In the genomic region with DNA sequence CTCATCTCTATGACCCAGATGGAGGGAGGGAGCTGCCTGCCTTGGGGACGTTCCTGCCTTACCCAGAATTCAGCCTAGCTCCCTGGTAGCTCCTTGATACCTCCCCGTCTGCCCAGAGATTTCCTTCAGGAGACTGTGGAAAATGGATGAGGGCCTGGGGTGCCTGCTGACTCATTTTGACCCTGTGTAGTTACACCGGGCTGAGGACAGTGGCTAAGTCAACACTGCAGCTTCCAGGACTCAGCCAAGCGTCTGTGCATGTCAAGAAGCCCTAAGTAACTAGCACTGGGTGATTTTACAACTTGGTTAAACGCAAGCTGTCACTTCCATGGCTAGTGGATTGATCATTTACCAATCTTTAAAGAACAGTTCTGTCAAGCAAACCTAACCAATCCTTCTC, we compare ENCODE assay signal across 22 cellular contexts. TPM values are rescaled to one million over a fixed set of nuclear protein-coding genes. Genes with fewer than 3 reads are reported as not detected.
DNase-seq lines count a peak whose midpoint lies in the region; ATAC-seq and TF ChIP-seq lines count a peak whose summit lies in the region.
"Had no signal": no experiment of that assay in that cellular context is flagged by ENCODE, and none has a peak within 500 bp of the region (broad histone marks: within the 10 kb centered on the region; RNA-seq: fewer than 3 reads in every experiment).

No MANE protein-coding gene starts in this region.

- 67 to 89% (median 81%) methylated on average over 4 to 5 of the region's 5 CpGs for WGBS in spleen, 5 donors

- TF ChIP-seq CTCF in chondrocyte (IDR thresholded peaks at IDR 0.05) (no peak), left lung (IDR thresholded peaks at IDR 0.05) (no peak), gastrocnemius medialis (IDR thresholded peaks at IDR 0.05 in 4 of 5, conservative IDR thresholded peaks at IDR 0.05 in 1 of 5) (no peak), spleen (IDR thresholded peaks at IDR 0.05 in 8 of 11, conservative IDR thresholded peaks at IDR 0.05 in 3 of 11) (no peak)

- H3K4me1 Mint-ChIP-seq in chondrocyte (ENCODE audit: low read depth) = peaks cover 59% of the 10 kb centered on the region

- H3K27ac ChIP-seq in left lung = peak overlapping the region; percentile 16 to 68
- peak overlapping the region; percentile 32 to 64 (median 36) for H3K27ac ChIP-seq in gastrocnemius medialis
- peak overlapping the region in 1 of 8 donors; percentile 26 for H3K27ac ChIP-seq in spleen
- H3K27ac ChIP-seq: foreskin keratinocyte, KMS-11, ovary, transverse colon had no signal

- H3K36me3 Mint-ChIP-seq in chondrocyte (ENCODE audit: low read depth) = no peaks in the 10 kb centered on the region
- H3K36me3 Mint-ChIP-seq: CD8-positive, alpha-beta T cell; naive thymus-derived CD8-positive, alpha-beta T cell had no signal

- H3K4me3 Mint-ChIP-seq in chondrocyte (ENCODE audit: unreplicated experiment) = no peak overlapping the region
- H3K4me3 Mint-ChIP-seq: activated CD4-positive, alpha-beta memory T cell treated with anti-CD3 and anti-CD28 coated beads, Interleukin-2, amount 10 ng/mL, durations not matched to agents 7 days and 5 days; activated naive CD8-positive, alpha-beta T cell treated with anti-CD3 and anti-CD28 coated beads, Interleukin-2, amount 10 ng/mL, durations not matched to agents 7 days and 5 days; CD8-positive, alpha-beta T cell; naive thymus-derived CD8-positive, alpha-beta T cell had no signal

- ATAC-seq in left lung (no peak), gastrocnemius medialis (no peak), GM21360 (IDR thresholded peaks at IDR 0.05; ENCODE audit: unreplicated experiment) (no peak)
- ATAC-seq: CD8-positive, alpha-beta T cell; foreskin keratinocyte; naive thymus-derived CD8-positive, alpha-beta T cell had no signal

- in situ Hi-C loops in gastrocnemius medialis (cut with MboI; ENCODE audit: low sequenced_read_pairs in 4 of 4) = no loop called here

- DNase-seq in HuH-7 (ENCODE audit: low spot score) (peak; percentile 26), chondrocyte (ENCODE audit: low spot score) (no peak), left lung (no peak), gastrocnemius medialis (no peak), activated gamma-delta T cell treated with Interleukin-2 at 50 U/mL for 16 hours (no peak), spleen (no peak)
- no peak for DNase-seq in stimulated activated CD4-positive, alpha-beta T cell treated with anti-CD3 and anti-CD28 coated beads, Interleukin-2, amount 100 ng/mL, for 24 hours
- DNase-seq: activated CD4-positive, alpha-beta memory T cell treated with anti-CD3 and anti-CD28 coated beads, Interleukin-2, amount 10 ng/mL, durations not matched to agents 7 days and 5 days; activated CD4-positive, CD25-positive, alpha-beta regulatory T cell; activated naive CD8-positive, alpha-beta T cell treated with anti-CD3 and anti-CD28 coated beads, Interleukin-2, amount 10 ng/mL, durations not matched to agents 7 days and 5 days; CD8-positive, alpha-beta T cell; effector CD4-positive, alpha-beta T cell; foreskin keratinocyte; naive thymus-derived CD8-positive, alpha-beta T cell; NCI-H1436 treated with DMSO at 0.1 percent for 48 hours; ovary; sigmoid colon; stomach; T-helper 9 cell; transverse colon had no signal

- intact Hi-C loops in left lung (cut with DNase I) (loop anchor here in 1 of 2 donors (10.0 kb wide), 1 partner anchor 189 kb away; no protein-coding TSS in a partner anchor), gastrocnemius medialis (cut with DNase I; ENCODE audit: low total_unique reads) (no loop called here), spleen (cut with DNase I; ENCODE audit: low total_unique reads) (no loop called here)

- H3K9me3 Mint-ChIP-seq in chondrocyte (ENCODE audit: low read depth) = no peaks in the 10 kb centered on the region
- H3K9me3 Mint-ChIP-seq: activated CD4-positive, alpha-beta memory T cell treated with anti-CD3 and anti-CD28 coated beads, Interleukin-2, amount 10 ng/mL, durations not matched to agents 7 days and 5 days; activated naive CD8-positive, alpha-beta T cell treated with anti-CD3 and anti-CD28 coated beads, Interleukin-2, amount 10 ng/mL, durations not matched to agents 7 days and 5 days; CD8-positive, alpha-beta T cell; naive thymus-derived CD8-positive, alpha-beta T cell had no signal

- H3K4me3 ChIP-seq in left lung (no peak overlapping the region), gastrocnemius medialis (no peak overlapping the region), spleen (no peak overlapping the region)
- H3K4me3 ChIP-seq: ovary, sigmoid colon, stomach, transverse colon had no signal

- peak overlapping the region; percentile 84 for H3K27ac Mint-ChIP-seq in chondrocyte (ENCODE audit: unreplicated experiment)
- H3K27ac Mint-ChIP-seq: activated CD4-positive, alpha-beta memory T cell treated with anti-CD3 and anti-CD28 coated beads, Interleukin-2, amount 10 ng/mL, durations not matched to agents 7 days and 5 days; activated naive CD8-positive, alpha-beta T cell treated with anti-CD3 and anti-CD28 coated beads, Interleukin-2, amount 10 ng/mL, durations not matched to agents 7 days and 5 days; CD8-positive, alpha-beta T cell had no signal

- no peaks in the 10 kb centered on the region for H3K27me3 Mint-ChIP-seq in chondrocyte (ENCODE audit: low read depth)
- H3K27me3 Mint-ChIP-seq: activated naive CD8-positive, alpha-beta T cell treated with anti-CD3 and anti-CD28 coated beads, Interleukin-2, amount 10 ng/mL, durations not matched to agents 7 days and 5 days had no signal

- H3K27me3 ChIP-seq in left lung (no peaks in the 10 kb centered on the region), gastrocnemius medialis (no peaks in the 10 kb centered on the region), spleen (replicated peaks in 1 of 7) (peaks cover 0 to 26% (median 0%) of the 10 kb centered on the region in 7 donors)
- H3K27me3 ChIP-seq: foreskin keratinocyte, ovary, sigmoid colon, transverse colon had no signal

- H3K36me3 ChIP-seq in left lung = no peaks in the 10 kb centered on the region
- H3K36me3 ChIP-seq in gastrocnemius medialis = no peaks in the 10 kb centered on the region
- H3K36me3 ChIP-seq in spleen = no peaks in the 10 kb centered on the region
- H3K36me3 ChIP-seq: ovary, sigmoid colon, stomach, transverse colon had no signal

- peaks cover 14 to 41% of the 10 kb centered on the region in 2 donors for H3K4me1 ChIP-seq in left lung
- H3K4me1 ChIP-seq in gastrocnemius medialis = peaks cover 0 to 19% of the 10 kb centered on the region in 2 donors
- peaks cover 4 to 45% (median 21%) of the 10 kb centered on the region in 6 donors for H3K4me1 ChIP-seq in spleen
- H3K4me1 ChIP-seq: sigmoid colon had no signal

- TF ChIP-seq POLR2A in gastrocnemius medialis (IDR thresholded peaks at IDR 0.05) = no peak
- TF ChIP-seq POLR2A in spleen (IDR thresholded peaks at IDR 0.05) = no peak

- H3K9me3 ChIP-seq in left lung = no peaks in the 10 kb centered on the region
- no peaks in the 10 kb centered on the region for H3K9me3 ChIP-seq in gastrocnemius medialis
- no peaks in the 10 kb centered on the region for H3K9me3 ChIP-seq in spleen
- H3K9me3 ChIP-seq: ovary, sigmoid colon, stomach, transverse colon had no signal

RNA-seq across cellular contexts. Expression of a gene that starts 23.3 kb away (rescaled TPM):
- total RNA-seq in chondrocyte (14.5 to 126 TPM (median 122 TPM) in 3 replicates), left lung (100 to 1,000 TPM; 590 to 962 TPM), gastrocnemius medialis (10 to 100 TPM; 61.5 to 95.1 (median 90.0) TPM), spleen (100 to 1,000 TPM; 145 to 330 (median 233) TPM)
- 10 to 100 TPM; 30.5 to 58.1 (median 38.5) TPM for polyA plus RNA-seq in spleen
